ENCODE assay signal across 8 cellular contexts in genomic region chr16:57535680-57536305, GRCh38.
A peak's percentile ranks its signal among the peaks of the same experiment; 100 is the strongest.
DNase-seq lines count a peak whose midpoint lies in the region; ATAC-seq lines count a peak whose summit lies in the region.

No MANE protein-coding gene starts in this region.

- ATAC-seq in GM18502 (IDR thresholded peaks at IDR 0.05; ENCODE audit: poor library complexity, unreplicated experiment) (peak; percentile 66), HG03039 (IDR thresholded peaks at IDR 0.05; ENCODE audit: unreplicated experiment) (peak; percentile 56)

- peak; percentile 100 for DNase-seq in 8988T
- peak; percentile 15 for DNase-seq in NCI-H2196 treated with DMSO at 0.1 percent for 48 hours (lab: John Stamatoyannopoulos, UW; ENCODE audit: unreplicated experiment)
- DNase-seq in activated CD4-positive, CD25-positive, alpha-beta regulatory T cell treated with anti-CD3 and anti-CD28 coated beads, Interleukin-2, amount 50 U/mL, for 72 hours, result peak; percentile 93
- peak; percentile 71 for DNase-seq in cerebellar cortex (ENCODE audit: low spot score)
- peak; percentile 94 for DNase-seq in kidney tubule cell (ENCODE audit: low spot score)
- peak; percentile 95 for DNase-seq in stimulated activated CD4-positive, alpha-beta T cell treated with anti-CD3 and anti-CD28 coated beads, Interleukin-15, amount 100 ng/mL, for 24 hours

Comparison
In these comparisons a context has a peak if more than half of its experiments do, and no peak if none do; other contexts are left out.
1. Peak in every context shown above with its lines: DNase-seq and ATAC-seq.
2. DNase-seq: peak in every context shown above with its lines; median percentile 100 in 8988T; 95 in stimulated activated CD4-positive, alpha-beta T cell treated with anti-CD3 and anti-CD28 coated beads, Interleukin-15, amount 100 ng/mL, for 24 hours; 94 in kidney tubule cell; 93 in activated CD4-positive, CD25-positive, alpha-beta regulatory T cell treated with anti-CD3 and anti-CD28 coated beads, Interleukin-2, amount 50 U/mL, for 72 hours; 71 in cerebellar cortex; 15 in NCI-H2196 treated with DMSO at 0.1 percent for 48 hours.